ENCODE assay signal across 18 cellular contexts in the genomic region with DNA sequence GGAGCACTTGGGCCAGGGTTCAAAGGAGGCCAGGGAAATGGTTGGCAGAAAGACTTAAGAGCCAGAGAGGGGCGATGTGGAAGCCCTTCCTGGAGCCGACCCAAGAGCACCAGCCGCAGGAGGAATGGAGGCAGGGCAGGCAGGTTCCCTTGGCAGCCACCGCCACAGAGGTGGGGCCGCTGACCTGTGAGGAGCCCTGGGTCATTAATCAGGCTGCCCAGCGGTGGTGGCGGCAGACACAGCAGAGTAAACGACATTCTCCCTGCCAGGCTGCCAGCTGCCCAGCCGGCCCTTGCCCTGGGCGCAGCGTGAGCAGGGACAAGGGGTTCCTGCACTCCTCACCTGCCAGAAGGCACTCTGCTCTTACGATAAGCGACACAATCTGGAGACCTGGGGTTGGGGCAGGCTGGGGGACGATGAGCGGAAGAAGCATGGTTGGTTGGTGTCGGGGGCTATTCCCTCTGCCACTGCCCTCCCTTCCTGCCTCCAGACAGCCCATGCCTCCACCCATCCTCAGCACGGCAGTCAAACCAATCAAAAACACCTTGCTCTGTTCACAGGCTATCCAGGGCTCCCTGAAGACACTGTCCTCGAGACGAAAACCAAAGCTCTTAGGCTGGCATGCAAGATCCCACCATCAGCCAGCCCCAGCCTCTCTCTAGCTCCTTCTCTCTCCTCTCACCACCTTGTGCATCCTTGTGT. TPM values are rescaled to one million over a fixed set of nuclear protein-coding genes. Genes with fewer than 3 reads are reported as not detected.
DNase-seq lines count a peak whose midpoint lies in the region; ATAC-seq and TF ChIP-seq lines count a peak whose summit lies in the region.
"Had no signal": no experiment of that assay in that cellular context is flagged by ENCODE, and none has a peak within 500 bp of the region (broad histone marks: within the 10 kb centered on the region; RNA-seq: fewer than 3 reads in every experiment).

No MANE protein-coding gene starts in this region.

- H3K9me3 ChIP-seq in suprapubic skin, result no peaks in the 10 kb centered on the region
- H3K9me3 ChIP-seq: mucosa of descending colon, Peyer's patch had no signal

- H3K36me3 ChIP-seq in suprapubic skin, result no peaks in the 10 kb centered on the region
- H3K36me3 ChIP-seq: Peyer's patch had no signal

- peaks cover 9% of the 10 kb centered on the region for H3K4me1 ChIP-seq in suprapubic skin
- H3K4me1 ChIP-seq: Peyer's patch had no signal

- TF ChIP-seq RAD21 in Ishikawa (IDR thresholded peaks at IDR 0.05; ENCODE audit: low read depth), result no peak

- H3K4me3 ChIP-seq in suprapubic skin, result no peak overlapping the region
- no peak overlapping the region for H3K4me3 ChIP-seq in coronary artery
- H3K4me3 ChIP-seq: mucosa of descending colon, Peyer's patch had no signal

- ATAC-seq in WTC11, result peak; percentile 53; the same call in 1 of the 2 replicates
- ATAC-seq: mucosa of descending colon had no signal

- no peaks in the 10 kb centered on the region; the same call in 1 of the 2 replicates for H3K27me3 Mint-ChIP-seq in WTC11 (ENCODE audit: low read depth)

- POLR2A ChIA-PET in WTC11 (lab: Charles Lee), result no interaction called here

- DNase-seq in Caki2 (ENCODE audit: low read depth) (peak; percentile 40), WTC11 (ENCODE audit: low spot score) (no peak), mucosa of gallbladder (ENCODE audit: low spot score) (peak; percentile 37), CD1c-positive myeloid dendritic cell (ENCODE audit: extremely low spot score) (no peak), suprapubic skin (ENCODE audit: low spot score in 2 of 2) (no peak), coronary artery (ENCODE audit: low spot score) (no peak)
- no peak for DNase-seq in stimulated activated CD4-positive, alpha-beta T cell treated with anti-CD3 and anti-CD28 coated beads, Interleukin-4, amount 100 ng/mL, for 1 hour
- DNase-seq: activated naive CD4-positive, alpha-beta T cell; anterior cingulate cortex; effector CD8-positive, alpha-beta T cell; mucosa of descending colon; NCI-H2081 treated with DMSO at 0.1 percent for 48 hours; Peyer's patch; stimulated activated CD4-positive, alpha-beta T cell treated with anti-CD3 and anti-CD28 coated beads, Interleukin-2, amount 100 ng/mL, for 48 hours; SW 1271 had no signal

- H3K27ac ChIP-seq in suprapubic skin, result no peak overlapping the region
- no peak overlapping the region for H3K27ac ChIP-seq in coronary artery
- H3K27ac ChIP-seq: Peyer's patch had no signal

- H3K27ac Mint-ChIP-seq in WTC11, result no peak overlapping the region

- no peaks in the 10 kb centered on the region for H3K36me3 Mint-ChIP-seq in WTC11

- in situ Hi-C loops in Caki2 (cut with HindIII; ENCODE audit: low pct_unique_long_range_greater_than_20kb, low sequenced_read_pairs), result no loop called here

- CTCF ChIA-PET in WTC11 (lab: Charles Lee), result interaction anchor here (0.6 to 1.5 kb wide), 3 partner anchors 43 to 64 kb away, joined by 3 read pairs; no protein-coding TSS in a partner anchor

- TF ChIP-seq CTCF in WTC11 (IDR thresholded peaks at IDR 0.05), result no peak
- TF ChIP-seq CTCF in suprapubic skin (IDR thresholded peaks at IDR 0.05), result no peak
- TF ChIP-seq CTCF in coronary artery (IDR thresholded peaks at IDR 0.05), result no peak

- no peaks in the 10 kb centered on the region; the same call in 1 of the 2 replicates for H3K4me1 Mint-ChIP-seq in WTC11

- H3K4me3 Mint-ChIP-seq in WTC11, result no peak overlapping the region

- H3K9me3 Mint-ChIP-seq in WTC11, result no peaks in the 10 kb centered on the region

- WGBS in suprapubic skin, result 76% methylated on average over 15 of the region's 19 CpGs

- no peaks in the 10 kb centered on the region for H3K27me3 ChIP-seq in suprapubic skin
- H3K27me3 ChIP-seq: Peyer's patch had no signal

- TF ChIP-seq POLR2A in suprapubic skin (IDR thresholded peaks at IDR 0.05), result no peak

- TF ChIP-seq EP300 in Ishikawa (IDR thresholded peaks at IDR 0.05; ENCODE audit: borderline replicate concordance) (peak; percentile 37; the same call in 1 of the 2 replicates), suprapubic skin (IDR thresholded peaks at IDR 0.05) (no peak)

TF ChIP-seq in Ishikawa, 13 proteins besides CTCF, POLR2A, EP300 and RAD21 (continues in another document):
- no peak for TF ChIP-seq REST (IDR thresholded peaks at IDR 0.05; ENCODE audit: low read depth)
- 0 out of 2 replicates have a peak, but pooled peaks have one; percentile 3 for TF ChIP-seq TEAD4 (IDR thresholded peaks at IDR 0.05)
- peak; percentile 62 for TF ChIP-seq MAX (IDR thresholded peaks at IDR 0.05)
- no peak for TF ChIP-seq CREB1 (IDR thresholded peaks at IDR 0.05; ENCODE audit: low read depth)
- no peak for TF ChIP-seq CEBPB (IDR thresholded peaks at IDR 0.05)
- no peak for TF ChIP-seq FOXM1 (IDR thresholded peaks at IDR 0.05; ENCODE audit: borderline replicate concordance, low read depth)
- no peak for TF ChIP-seq TAF1 (IDR thresholded peaks at IDR 0.05; ENCODE audit: low read depth)
- TF ChIP-seq NFIC (IDR thresholded peaks at IDR 0.05), result peak; percentile 75

TF ChIP-seq in WTC11, 78 proteins besides CTCF, POLR2A, EP300 and RAD21 (continues in another document):
- TF ChIP-seq, protein P1, sequence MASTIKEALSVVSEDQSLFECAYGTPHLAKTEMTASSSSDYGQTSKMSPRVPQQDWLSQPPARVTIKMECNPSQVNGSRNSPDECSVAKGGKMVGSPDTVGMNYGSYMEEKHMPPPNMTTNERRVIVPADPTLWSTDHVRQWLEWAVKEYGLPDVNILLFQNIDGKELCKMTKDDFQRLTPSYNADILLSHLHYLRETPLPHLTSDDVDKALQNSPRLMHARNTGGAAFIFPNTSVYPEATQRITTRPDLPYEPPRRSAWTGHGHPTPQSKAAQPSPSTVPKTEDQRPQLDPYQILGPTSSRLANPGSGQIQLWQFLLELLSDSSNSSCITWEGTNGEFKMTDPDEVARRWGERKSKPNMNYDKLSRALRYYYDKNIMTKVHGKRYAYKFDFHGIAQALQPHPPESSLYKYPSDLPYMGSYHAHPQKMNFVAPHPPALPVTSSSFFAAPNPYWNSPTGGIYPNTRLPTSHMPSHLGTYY (CRISPR knock-in tag; IDR thresholded peaks at IDR 0.05), result no peak
- no peak for TF ChIP-seq ARID4B (CRISPR knock-in tag; IDR thresholded peaks at IDR 0.05; ENCODE audit: borderline replicate concordance)
- TF ChIP-seq, protein P2, sequence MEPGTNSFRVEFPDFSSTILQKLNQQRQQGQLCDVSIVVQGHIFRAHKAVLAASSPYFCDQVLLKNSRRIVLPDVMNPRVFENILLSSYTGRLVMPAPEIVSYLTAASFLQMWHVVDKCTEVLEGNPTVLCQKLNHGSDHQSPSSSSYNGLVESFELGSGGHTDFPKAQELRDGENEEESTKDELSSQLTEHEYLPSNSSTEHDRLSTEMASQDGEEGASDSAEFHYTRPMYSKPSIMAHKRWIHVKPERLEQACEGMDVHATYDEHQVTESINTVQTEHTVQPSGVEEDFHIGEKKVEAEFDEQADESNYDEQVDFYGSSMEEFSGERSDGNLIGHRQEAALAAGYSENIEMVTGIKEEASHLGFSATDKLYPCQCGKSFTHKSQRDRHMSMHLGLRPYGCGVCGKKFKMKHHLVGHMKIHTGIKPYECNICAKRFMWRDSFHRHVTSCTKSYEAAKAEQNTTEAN (CRISPR knock-in tag; IDR thresholded peaks at IDR 0.05), result no peak

RNA-seq across cellular contexts. Expression of gene PLXDC1, which starts 40.9 kb away (rescaled TPM):
- total RNA-seq in Caki2 (2014; rRNA removed; shearing (Covaris generic); ENCODE audit: low replicate concordance), result not detected in 2 replicates
- total RNA-seq in WTC11 (2021) (4.1 to 5.4 TPM (median 4.1 TPM) in 3 replicates), mucosa of gallbladder (21.2 TPM), suprapubic skin (10 to 100 TPM in 1 of 4 donors, 1 to 10 TPM in 3; 5.3 to 14.1 (median 6.3) TPM)

RNA-seq across cellular contexts. Expression of gene ARL5C, which starts 55.4 kb away (rescaled TPM):
- total RNA-seq in Caki2 (2014; rRNA removed; shearing (Covaris generic); ENCODE audit: low replicate concordance), result not detected in 2 replicates
- total RNA-seq in WTC11 (2021), result not detected in 3 replicates
- total RNA-seq in mucosa of gallbladder, result not detected
- total RNA-seq in suprapubic skin, result not detected
- total RNA-seq: mucosa of descending colon, omental fat pad, Peyer's patch, temporal lobe had no signal

Comparison
In these comparisons a context has a peak if more than half of its experiments do, and no peak if none do; other contexts are left out.
1. DNase-seq: peak in Caki2 (single experiment) and mucosa of gallbladder (single experiment); none in WTC11 (single experiment), CD1c-positive myeloid dendritic cell (single experiment), stimulated activated CD4-positive, alpha-beta T cell treated with anti-CD3 and anti-CD28 coated beads, Interleukin-4, amount 100 ng/mL, for 1 hour (single experiment), suprapubic skin (0 of 2) and coronary artery (single experiment).